In the genomic region with DNA sequence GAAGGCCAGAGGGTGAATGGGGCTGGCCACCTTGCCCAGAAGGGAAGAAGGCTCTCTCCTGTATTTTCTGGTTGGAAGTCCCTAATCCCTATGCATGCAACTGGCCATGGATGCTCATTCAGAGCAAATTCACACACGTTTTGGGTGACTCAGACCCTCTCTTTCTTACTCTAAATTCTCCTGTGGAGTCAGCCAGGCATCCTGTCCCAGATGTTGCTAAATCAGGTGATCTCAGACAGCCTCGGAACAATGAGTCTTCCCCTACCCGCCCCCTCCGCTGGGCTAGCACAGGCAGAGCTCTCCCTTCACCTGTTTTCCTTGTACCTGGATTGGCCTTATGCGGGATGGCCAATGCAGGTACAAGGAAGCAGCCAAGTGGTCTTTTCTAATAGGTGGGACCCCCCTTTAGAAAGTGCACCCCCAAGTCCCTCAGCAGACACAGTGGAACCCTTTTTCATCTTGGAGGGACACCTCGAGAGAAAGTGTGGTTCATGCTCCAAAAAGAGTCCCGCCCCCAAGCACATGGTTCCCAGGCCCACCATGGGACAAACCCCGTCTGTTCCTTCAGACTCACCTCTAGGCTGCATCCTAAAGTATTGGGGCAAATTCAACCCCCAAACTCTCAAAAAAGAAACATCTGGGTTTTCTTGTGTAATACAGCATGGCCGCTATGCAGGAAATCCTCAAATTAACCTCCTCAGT, we compare ENCODE assay signal across 1 cellular context.
TF ChIP-seq lines count a peak whose summit lies in the region.

No MANE protein-coding gene starts in this region.

TF ChIP-seq in GM23338, 12 proteins besides CTCF, POLR2A, EP300 and RAD21:
- TF ChIP-seq, protein P1, sequence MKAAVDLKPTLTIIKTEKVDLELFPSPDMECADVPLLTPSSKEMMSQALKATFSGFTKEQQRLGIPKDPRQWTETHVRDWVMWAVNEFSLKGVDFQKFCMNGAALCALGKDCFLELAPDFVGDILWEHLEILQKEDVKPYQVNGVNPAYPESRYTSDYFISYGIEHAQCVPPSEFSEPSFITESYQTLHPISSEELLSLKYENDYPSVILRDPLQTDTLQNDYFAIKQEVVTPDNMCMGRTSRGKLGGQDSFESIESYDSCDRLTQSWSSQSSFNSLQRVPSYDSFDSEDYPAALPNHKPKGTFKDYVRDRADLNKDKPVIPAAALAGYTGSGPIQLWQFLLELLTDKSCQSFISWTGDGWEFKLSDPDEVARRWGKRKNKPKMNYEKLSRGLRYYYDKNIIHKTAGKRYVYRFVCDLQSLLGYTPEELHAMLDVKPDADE (IDR thresholded peaks at IDR 0.05), result no peak
- no peak for TF ChIP-seq POLR2AphosphoS5 (IDR thresholded peaks at IDR 0.05; ENCODE audit: low read depth)
- TF ChIP-seq, protein P2, sequence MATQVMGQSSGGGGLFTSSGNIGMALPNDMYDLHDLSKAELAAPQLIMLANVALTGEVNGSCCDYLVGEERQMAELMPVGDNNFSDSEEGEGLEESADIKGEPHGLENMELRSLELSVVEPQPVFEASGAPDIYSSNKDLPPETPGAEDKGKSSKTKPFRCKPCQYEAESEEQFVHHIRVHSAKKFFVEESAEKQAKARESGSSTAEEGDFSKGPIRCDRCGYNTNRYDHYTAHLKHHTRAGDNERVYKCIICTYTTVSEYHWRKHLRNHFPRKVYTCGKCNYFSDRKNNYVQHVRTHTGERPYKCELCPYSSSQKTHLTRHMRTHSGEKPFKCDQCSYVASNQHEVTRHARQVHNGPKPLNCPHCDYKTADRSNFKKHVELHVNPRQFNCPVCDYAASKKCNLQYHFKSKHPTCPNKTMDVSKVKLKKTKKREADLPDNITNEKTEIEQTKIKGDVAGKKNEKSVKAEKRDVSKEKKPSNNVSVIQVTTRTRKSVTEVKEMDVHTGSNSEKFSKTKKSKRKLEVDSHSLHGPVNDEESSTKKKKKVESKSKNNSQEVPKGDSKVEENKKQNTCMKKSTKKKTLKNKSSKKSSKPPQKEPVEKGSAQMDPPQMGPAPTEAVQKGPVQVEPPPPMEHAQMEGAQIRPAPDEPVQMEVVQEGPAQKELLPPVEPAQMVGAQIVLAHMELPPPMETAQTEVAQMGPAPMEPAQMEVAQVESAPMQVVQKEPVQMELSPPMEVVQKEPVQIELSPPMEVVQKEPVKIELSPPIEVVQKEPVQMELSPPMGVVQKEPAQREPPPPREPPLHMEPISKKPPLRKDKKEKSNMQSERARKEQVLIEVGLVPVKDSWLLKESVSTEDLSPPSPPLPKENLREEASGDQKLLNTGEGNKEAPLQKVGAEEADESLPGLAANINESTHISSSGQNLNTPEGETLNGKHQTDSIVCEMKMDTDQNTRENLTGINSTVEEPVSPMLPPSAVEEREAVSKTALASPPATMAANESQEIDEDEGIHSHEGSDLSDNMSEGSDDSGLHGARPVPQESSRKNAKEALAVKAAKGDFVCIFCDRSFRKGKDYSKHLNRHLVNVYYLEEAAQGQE (IDR thresholded peaks at IDR 0.05; ENCODE audit: unreplicated experiment), result no peak
- no peak for TF ChIP-seq STAT1 (IDR thresholded peaks at IDR 0.05; ENCODE audit: unreplicated experiment)
- no peak for TF ChIP-seq ZNF331 (CRISPR knock-in tag; IDR thresholded peaks at IDR 0.05; ENCODE audit: low read depth)
- no peak for TF ChIP-seq EZH2 (IDR thresholded peaks at IDR 0.05; ENCODE audit: low read depth, unreplicated experiment)
- no peak for TF ChIP-seq CREB1 (CRISPR knock-in tag; IDR thresholded peaks at IDR 0.05; ENCODE audit: low read depth)
- no peak for TF ChIP-seq ZNF114 (CRISPR knock-in tag; IDR thresholded peaks at IDR 0.05)
- no peak for TF ChIP-seq JUNB (IDR thresholded peaks at IDR 0.05; ENCODE audit: unreplicated experiment)
- no peak for TF ChIP-seq NANOG (IDR thresholded peaks at IDR 0.05; ENCODE audit: borderline replicate concordance)
- no peak for TF ChIP-seq EZH2phosphoT487 (IDR thresholded peaks at IDR 0.05; ENCODE audit: unreplicated experiment)
- TF ChIP-seq, protein P3, sequence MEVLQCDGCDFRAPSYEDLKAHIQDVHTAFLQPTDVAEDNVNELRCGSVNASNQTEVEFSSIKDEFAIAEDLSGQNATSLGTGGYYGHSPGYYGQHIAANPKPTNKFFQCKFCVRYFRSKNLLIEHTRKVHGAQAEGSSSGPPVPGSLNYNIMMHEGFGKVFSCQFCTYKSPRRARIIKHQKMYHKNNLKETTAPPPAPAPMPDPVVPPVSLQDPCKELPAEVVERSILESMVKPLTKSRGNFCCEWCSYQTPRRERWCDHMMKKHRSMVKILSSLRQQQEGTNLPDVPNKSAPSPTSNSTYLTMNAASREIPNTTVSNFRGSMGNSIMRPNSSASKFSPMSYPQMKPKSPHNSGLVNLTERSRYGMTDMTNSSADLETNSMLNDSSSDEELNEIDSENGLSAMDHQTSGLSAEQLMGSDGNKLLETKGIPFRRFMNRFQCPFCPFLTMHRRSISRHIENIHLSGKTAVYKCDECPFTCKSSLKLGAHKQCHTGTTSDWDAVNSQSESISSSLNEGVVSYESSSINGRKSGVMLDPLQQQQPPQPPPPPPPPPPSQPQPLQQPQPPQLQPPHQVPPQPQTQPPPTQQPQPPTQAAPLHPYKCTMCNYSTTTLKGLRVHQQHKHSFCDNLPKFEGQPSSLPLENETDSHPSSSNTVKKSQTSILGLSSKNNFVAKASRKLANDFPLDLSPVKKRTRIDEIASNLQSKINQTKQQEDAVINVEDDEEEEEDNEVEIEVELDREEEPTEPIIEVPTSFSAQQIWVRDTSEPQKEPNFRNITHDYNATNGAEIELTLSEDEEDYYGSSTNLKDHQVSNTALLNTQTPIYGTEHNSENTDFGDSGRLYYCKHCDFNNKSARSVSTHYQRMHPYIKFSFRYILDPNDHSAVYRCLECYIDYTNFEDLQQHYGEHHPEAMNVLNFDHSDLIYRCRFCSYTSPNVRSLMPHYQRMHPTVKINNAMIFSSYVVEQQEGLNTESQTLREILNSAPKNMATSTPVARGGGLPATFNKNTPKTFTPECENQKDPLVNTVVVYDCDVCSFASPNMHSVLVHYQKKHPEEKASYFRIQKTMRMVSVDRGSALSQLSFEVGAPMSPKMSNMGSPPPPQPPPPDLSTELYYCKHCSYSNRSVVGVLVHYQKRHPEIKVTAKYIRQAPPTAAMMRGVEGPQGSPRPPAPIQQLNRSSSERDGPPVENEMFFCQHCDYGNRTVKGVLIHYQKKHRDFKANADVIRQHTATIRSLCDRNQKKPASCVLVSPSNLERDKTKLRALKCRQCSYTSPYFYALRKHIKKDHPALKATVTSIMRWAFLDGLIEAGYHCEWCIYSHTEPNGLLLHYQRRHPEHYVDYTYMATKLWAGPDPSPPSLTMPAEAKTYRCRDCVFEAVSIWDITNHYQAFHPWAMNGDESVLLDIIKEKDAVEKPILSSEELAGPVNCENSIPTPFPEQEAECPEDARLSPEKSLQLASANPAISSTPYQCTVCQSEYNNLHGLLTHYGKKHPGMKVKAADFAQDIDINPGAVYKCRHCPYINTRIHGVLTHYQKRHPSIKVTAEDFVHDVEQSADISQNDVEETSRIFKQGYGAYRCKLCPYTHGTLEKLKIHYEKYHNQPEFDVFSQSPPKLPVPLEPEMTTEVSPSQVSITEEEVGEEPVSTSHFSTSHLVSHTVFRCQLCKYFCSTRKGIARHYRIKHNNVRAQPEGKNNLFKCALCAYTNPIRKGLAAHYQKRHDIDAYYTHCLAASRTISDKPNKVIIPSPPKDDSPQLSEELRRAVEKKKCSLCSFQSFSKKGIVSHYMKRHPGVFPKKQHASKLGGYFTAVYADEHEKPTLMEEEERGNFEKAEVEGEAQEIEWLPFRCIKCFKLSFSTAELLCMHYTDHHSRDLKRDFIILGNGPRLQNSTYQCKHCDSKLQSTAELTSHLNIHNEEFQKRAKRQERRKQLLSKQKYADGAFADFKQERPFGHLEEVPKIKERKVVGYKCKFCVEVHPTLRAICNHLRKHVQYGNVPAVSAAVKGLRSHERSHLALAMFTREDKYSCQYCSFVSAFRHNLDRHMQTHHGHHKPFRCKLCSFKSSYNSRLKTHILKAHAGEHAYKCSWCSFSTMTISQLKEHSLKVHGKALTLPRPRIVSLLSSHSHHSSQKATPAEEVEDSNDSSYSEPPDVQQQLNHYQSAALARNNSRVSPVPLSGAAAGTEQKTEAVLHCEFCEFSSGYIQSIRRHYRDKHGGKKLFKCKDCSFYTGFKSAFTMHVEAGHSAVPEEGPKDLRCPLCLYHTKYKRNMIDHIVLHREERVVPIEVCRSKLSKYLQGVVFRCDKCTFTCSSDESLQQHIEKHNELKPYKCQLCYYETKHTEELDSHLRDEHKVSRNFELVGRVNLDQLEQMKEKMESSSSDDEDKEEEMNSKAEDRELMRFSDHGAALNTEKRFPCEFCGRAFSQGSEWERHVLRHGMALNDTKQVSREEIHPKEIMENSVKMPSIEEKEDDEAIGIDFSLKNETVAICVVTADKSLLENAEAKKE (CRISPR knock-in tag; IDR thresholded peaks at IDR 0.05), result no peak
